ENCODE assay signal across 29 cellular contexts in the genomic region with DNA sequence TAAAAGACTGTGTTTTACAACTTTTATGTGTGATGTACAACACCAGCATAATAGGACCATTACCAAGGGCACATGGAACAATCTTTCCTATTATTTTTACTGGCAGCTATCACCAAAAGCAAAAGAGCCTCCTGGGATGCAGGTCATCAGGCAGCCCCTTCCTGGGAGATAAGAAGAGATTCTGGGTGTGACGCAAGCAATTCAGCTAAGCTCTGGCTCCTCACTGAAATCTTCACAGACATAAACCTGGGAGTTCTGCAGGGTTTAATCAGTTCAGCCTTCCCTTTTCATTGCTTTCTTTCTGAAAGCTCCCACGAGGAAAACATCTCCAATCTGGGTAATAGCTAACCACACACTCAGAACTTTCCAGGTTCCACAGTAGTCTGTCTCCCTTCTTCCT.
"Had no signal": no experiment of that assay in that cellular context is flagged by ENCODE, and none has a peak within 500 bp of the region (broad histone marks: within the 10 kb centered on the region; RNA-seq: fewer than 3 reads in every experiment).

No MANE protein-coding gene starts in this region.

- H3K27ac ChIP-seq: body of pancreas, breast epithelium, SJCRH30, SK-N-MC had no signal

- H3K27me3 ChIP-seq: ascending aorta, body of pancreas, breast epithelium, MG63, SJCRH30 had no signal

- H3K4me1 ChIP-seq: ascending aorta, body of pancreas, breast epithelium, SJCRH30 had no signal

- H3K9me3 ChIP-seq: ascending aorta, body of pancreas, breast epithelium, MG63, SJCRH30 had no signal

- H3K36me3 ChIP-seq: ascending aorta, breast epithelium, MG63, SJCRH30 had no signal

- DNase-seq: activated B cell treated with CpG ODN at 0.5 μM for 24 hours; activated CD4-positive, alpha-beta memory T cell treated with anti-CD3 and anti-CD28 coated beads for 36 hours; activated CD4-positive, alpha-beta T cell treated with anti-CD3 and anti-CD28 coated beads for 4 hours; activated CD4-positive, alpha-beta T cell treated with anti-CD3 and anti-CD28 coated beads, Interleukin-2, amount 50 U/mL, for 1 hour; activated CD4-positive, CD25-positive, alpha-beta regulatory T cell treated with anti-CD3 and anti-CD28 coated beads, Interleukin-2, amount 50 U/mL, for 72 hours; activated CD8-positive, alpha-beta memory T cell treated with anti-CD3 and anti-CD28 coated beads, Interleukin-2, amount 50 U/mL, for 4 hours; activated gamma-delta T cell treated with Interleukin-2 at 50 U/mL for 16 hours; activated naive CD4-positive, alpha-beta T cell treated with anti-CD3 and anti-CD28 coated beads for 36 hours; activated naive CD8-positive, alpha-beta T cell treated with anti-CD3 and anti-CD28 coated beads, Interleukin-2, amount 50 U/mL, for 24 hours; activated T-cell treated with anti-CD3 and anti-CD28 coated beads for 4 hours; activated T-cell treated with anti-CD3 and anti-CD28 coated beads, Interleukin-2, amount 50 U/mL, for 4 hours; amygdala; body of pancreas; Kasumi-1; KBM-7; MG63; NCI-H1048; NCI-H1105 treated with DMSO at 0.1 percent for 48 hours; NCI-H1436; NCI-H1694; NCI-H1930; NCI-H2081 treated with DMSO at 0.1 percent for 48 hours; NCI-H345; NCI-H524 treated with DMSO at 0.1 percent for 48 hours; SHP77; SJCRH30 had no signal

- H3K4me3 ChIP-seq: ascending aorta, body of pancreas, breast epithelium, MG63, SJCRH30, SK-N-MC had no signal
